Comparison of ENCODE assay signal across 17 cellular contexts in the genomic region with DNA sequence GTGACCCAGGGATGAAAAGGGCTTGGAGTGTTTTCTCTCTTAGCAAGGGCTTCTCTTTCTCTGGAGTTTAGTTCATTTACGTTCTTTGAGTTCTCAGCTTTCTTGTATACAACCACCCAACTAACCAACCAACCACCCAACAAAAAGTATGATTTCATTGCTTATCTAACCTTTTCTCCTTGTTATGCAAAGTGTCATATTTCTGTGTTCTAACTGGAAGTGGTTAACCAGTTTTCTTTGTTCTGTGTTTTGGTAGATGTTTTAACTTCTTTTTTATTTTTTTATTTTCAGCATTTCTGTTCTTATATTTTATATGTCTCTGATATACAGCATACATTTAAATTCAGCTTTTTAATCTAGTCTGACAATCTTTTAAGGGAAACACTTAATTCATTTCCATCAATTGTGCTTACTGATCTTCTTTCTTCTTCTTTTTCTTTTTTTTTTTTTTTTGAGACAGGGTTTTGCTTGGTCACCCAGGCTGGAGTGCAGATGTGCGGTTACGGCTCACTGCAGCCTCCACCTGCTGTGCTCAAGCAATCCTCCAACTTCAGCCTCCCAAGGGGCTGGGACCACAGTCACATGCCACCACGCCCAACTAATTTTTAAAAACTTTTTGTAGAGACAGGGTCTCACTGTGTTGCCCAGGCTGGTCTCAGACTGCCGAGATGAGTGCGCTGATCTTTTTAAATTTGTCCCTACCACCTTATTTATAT. TPM values are rescaled to one million over a fixed set of nuclear protein-coding genes. Genes with fewer than 3 reads are reported as not detected.
DNase-seq lines count a peak whose midpoint lies in the region; ATAC-seq and TF ChIP-seq lines count a peak whose summit lies in the region.
"Had no signal": no experiment of that assay in that cellular context is flagged by ENCODE, and none has a peak within 500 bp of the region (broad histone marks: within the 10 kb centered on the region; RNA-seq: fewer than 3 reads in every experiment).

No MANE protein-coding gene starts in this region.

- H3K36me3 Mint-ChIP-seq in CD8-positive, alpha-beta T cell: peaks cover 14% of the 10 kb centered on the region
- H3K36me3 Mint-ChIP-seq in activated B cell treated with CpG ODN at 0.5 μM for 24 hours (ENCODE audit: low read depth): peaks cover 25% of the 10 kb centered on the region
- peaks cover 18% of the 10 kb centered on the region for H3K36me3 Mint-ChIP-seq in memory B cell

- DNase-seq in CD8-positive, alpha-beta T cell: peak in 1 of 7 experiments; percentile 21
- DNase-seq in H4 (ENCODE audit: low spot score): peak; percentile 7
- no peak for DNase-seq in activated B cell treated with CpG ODN at 0.5 μM for 24 hours
- DNase-seq in memory B cell (ENCODE audit: low spot score in 2 of 2): peak in 1 of 2 donors; percentile 5
- no peak for DNase-seq in lower leg skin (ENCODE audit: low spot score in 2 of 2)
- no peak for DNase-seq in left lung
- DNase-seq in SW480 (ENCODE audit: low spot score): no peak
- DNase-seq in GM10266 (ENCODE audit: extremely low spot score): no peak
- DNase-seq: activated CD4-positive, CD25-positive, alpha-beta regulatory T cell treated with anti-CD3 and anti-CD28 coated beads, Interleukin-2, amount 50 U/mL, for 72 hours; activated T-cell treated with anti-CD3 and anti-CD28 coated beads, Interleukin-2, amount 50 U/mL, for 24 hours; EL; hippocampal formation; left cardiac atrium; NCI-H1694 treated with DMSO at 0.1 percent for 48 hours; NCI-H510A treated with DMSO at 0.1 percent for 48 hours had no signal

- H3K4me3 ChIP-seq in CD8-positive, alpha-beta T cell (ENCODE audit: low read depth, low read length): no peak overlapping the region
- H3K4me3 ChIP-seq in lower leg skin (ENCODE audit: low read depth, poor library complexity, severe bottlenecking): no peak overlapping the region
- H3K4me3 ChIP-seq in left lung: no peak overlapping the region
- H3K4me3 ChIP-seq: prostate gland had no signal

- POLR2A ChIA-PET in CD8-positive, alpha-beta T cell (lab: Charles Lee): interaction anchor here (2.1 kb wide), 1 partner anchor 31 kb away, joined by 8 read pairs; no protein-coding TSS in a partner anchor
- POLR2A ChIA-PET in activated B cell treated with CpG ODN at 0.5 μM for 24 hours (lab: Charles Lee): interaction anchor here (1.1 kb wide), 1 partner anchor 31 kb away, joined by 4 read pairs; no protein-coding TSS in a partner anchor

- intact Hi-C loops in CD8-positive, alpha-beta T cell (cut with DNase I, micrococcal nuclease): loop anchor here in 1 of 2 experiments (1.0 kb wide), 1 partner anchor 31 kb away; no protein-coding TSS in a partner anchor
- intact Hi-C loops in activated B cell treated with CpG ODN at 0.5 μM for 24 hours (cut with micrococcal nuclease): loop anchor here (1.0 to 2.0 kb wide), 2 partner anchors 8 to 13 kb away; no protein-coding TSS in a partner anchor
- intact Hi-C loops in lower leg skin (cut with DNase I; ENCODE audit: low total_unique reads): no loop called here
- intact Hi-C loops in left lung (cut with DNase I): no loop called here

- peak; percentile 83 for ATAC-seq in CD8-positive, alpha-beta T cell
- ATAC-seq in activated B cell treated with CpG ODN at 0.5 μM for 24 hours (ENCODE audit: low read depth) (peak; percentile 66), memory B cell (ENCODE audit: low read depth) (peak; percentile 75), left lung (no peak)
- ATAC-seq: left cardiac atrium had no signal

- CTCF ChIA-PET in CD8-positive, alpha-beta T cell (lab: Charles Lee): no interaction called here
- CTCF ChIA-PET in activated B cell treated with CpG ODN at 0.5 μM for 24 hours (lab: Charles Lee): no interaction called here

- H3K36me3 ChIP-seq in CD8-positive, alpha-beta T cell (ENCODE audit: insufficient read depth, low read length): no peaks in the 10 kb centered on the region
- H3K36me3 ChIP-seq in left lung: no peaks in the 10 kb centered on the region
- H3K36me3 ChIP-seq: prostate gland had no signal

- H3K27ac ChIP-seq in CD8-positive, alpha-beta T cell (ENCODE audit: low read depth, low read length): no peak overlapping the region
- H3K27ac ChIP-seq in left lung: no peak overlapping the region
- H3K27ac ChIP-seq: C4-2B, prostate gland had no signal

- peaks cover 56% of the 10 kb centered on the region for H3K4me1 Mint-ChIP-seq in CD8-positive, alpha-beta T cell (ENCODE audit: low read depth)
- H3K4me1 Mint-ChIP-seq in activated B cell treated with CpG ODN at 0.5 μM for 24 hours (peaks cover 60% of the 10 kb centered on the region), memory B cell (peaks cover 31% of the 10 kb centered on the region)

- H3K27me3 ChIP-seq in CD8-positive, alpha-beta T cell (ENCODE audit: insufficient read depth, low read length): no peaks in the 10 kb centered on the region
- H3K27me3 ChIP-seq in left lung: no peaks in the 10 kb centered on the region

- WGBS in lower leg skin, 2 donors: 96 to 97% methylated on average over 6 of the region's 6 CpGs

- peaks cover 27% of the 10 kb centered on the region for H3K4me1 ChIP-seq in CD8-positive, alpha-beta T cell (ENCODE audit: insufficient read depth, low read length)
- H3K4me1 ChIP-seq in left lung: no peaks in the 10 kb centered on the region
- H3K4me1 ChIP-seq: prostate gland had no signal

- no peaks in the 10 kb centered on the region for H3K9me3 ChIP-seq in CD8-positive, alpha-beta T cell (ENCODE audit: low read length)
- H3K9me3 ChIP-seq in left lung: peaks cover 0 to 14% of the 10 kb centered on the region in 2 donors
- H3K9me3 ChIP-seq: prostate gland had no signal

- peaks cover 11% of the 10 kb centered on the region for H3K9me3 Mint-ChIP-seq in CD8-positive, alpha-beta T cell
- H3K9me3 Mint-ChIP-seq in activated B cell treated with CpG ODN at 0.5 μM for 24 hours (peaks cover 4% of the 10 kb centered on the region), memory B cell (peaks cover 7% of the 10 kb centered on the region)

- H3K4me3 Mint-ChIP-seq in CD8-positive, alpha-beta T cell: peak overlapping the region; percentile 54
- H3K4me3 Mint-ChIP-seq in activated B cell treated with CpG ODN at 0.5 μM for 24 hours: no peak overlapping the region
- H3K4me3 Mint-ChIP-seq in memory B cell: peak overlapping the region; percentile 45
- H3K4me3 Mint-ChIP-seq: activated T-cell treated with anti-CD3 and anti-CD28 coated beads, Interleukin-2, amount 50 U/mL, for 24 hours had no signal

- H3K27ac Mint-ChIP-seq in CD8-positive, alpha-beta T cell: peak overlapping the region; percentile 81
- peak overlapping the region; percentile 43 for H3K27ac Mint-ChIP-seq in activated B cell treated with CpG ODN at 0.5 μM for 24 hours
- peak overlapping the region; percentile 83 for H3K27ac Mint-ChIP-seq in memory B cell
- H3K27ac Mint-ChIP-seq: activated T-cell treated with anti-CD3 and anti-CD28 coated beads, Interleukin-2, amount 50 U/mL, for 24 hours had no signal

- no peak for TF ChIP-seq CTCF in CD8-positive, alpha-beta T cell (IDR thresholded peaks at IDR 0.05)
- TF ChIP-seq CTCF in activated B cell treated with CpG ODN at 0.5 μM for 24 hours (IDR thresholded peaks at IDR 0.05) (no peak), lower leg skin (IDR thresholded peaks at IDR 0.05) (no peak), left lung (IDR thresholded peaks at IDR 0.05) (no peak), GM10266 (IDR thresholded peaks at IDR 0.05; ENCODE audit: control insufficient read depth, insufficient read depth, low read depth, missing control alignments) (no peak)

- TF ChIP-seq POLR2A in lower leg skin (IDR thresholded peaks at IDR 0.05): no peak

- H3K27me3 Mint-ChIP-seq in CD8-positive, alpha-beta T cell (ENCODE audit: low read depth): no peaks in the 10 kb centered on the region
- H3K27me3 Mint-ChIP-seq in activated B cell treated with CpG ODN at 0.5 μM for 24 hours (no peaks in the 10 kb centered on the region), memory B cell (no peaks in the 10 kb centered on the region)
- H3K27me3 Mint-ChIP-seq: activated T-cell treated with anti-CD3 and anti-CD28 coated beads, Interleukin-2, amount 50 U/mL, for 24 hours had no signal

RNA-seq across cellular contexts. Expression of a gene that starts 29.6 kb away (rescaled TPM):
- 1 to 10 TPM; 6.5 to 7.6 TPM for total RNA-seq in CD8-positive, alpha-beta T cell
- total RNA-seq in H4 (2014; rRNA removed; shearing (Covaris generic)): 14.5 and 20.2 TPM in 2 replicates
- total RNA-seq in activated B cell treated with CpG ODN at 0.5 μM for 24 hours (19.4 and 24.6 TPM in 2 replicates), lower leg skin (10 to 100 TPM in 1 of 4 donors, 1 to 10 TPM in 3; 5.9 to 10.8 (median 8.2) TPM), left lung (10 to 100 TPM; 19.1 to 21.3 TPM)
